16 cellular contexts compared by ENCODE assay signal in the genomic region with DNA sequence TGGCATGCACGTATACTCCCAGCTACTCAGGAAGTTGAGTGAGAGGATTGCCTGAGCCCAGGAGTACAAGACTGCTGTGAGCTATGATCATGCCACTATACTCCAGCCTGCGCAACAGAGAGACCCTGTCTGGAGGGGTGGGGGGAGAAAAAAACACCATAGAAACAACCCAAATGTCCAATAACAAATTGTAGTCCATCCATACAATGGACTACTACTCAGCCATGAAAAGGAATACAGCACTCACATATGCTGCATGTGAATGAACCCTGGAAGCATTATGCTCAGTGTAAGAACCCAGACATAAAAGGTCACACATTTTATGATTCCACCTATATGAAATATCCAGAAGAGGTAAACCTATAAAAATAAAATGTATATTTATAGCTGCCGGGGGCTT. TPM values are rescaled to one million over a fixed set of nuclear protein-coding genes. Genes with fewer than 3 reads are reported as not detected.
DNase-seq lines count a peak whose midpoint lies in the region; ATAC-seq, FAIRE-seq and TF ChIP-seq lines count a peak whose summit lies in the region.
"Had no signal": no experiment of that assay in that cellular context is flagged by ENCODE, and none has a peak within 500 bp of the region (broad histone marks: within the 10 kb centered on the region; RNA-seq: fewer than 3 reads in every experiment).

No MANE protein-coding gene starts in this region.

- POLR2A ChIA-PET in activated CD4-positive, alpha-beta T cell treated with anti-CD3 and anti-CD28 coated beads, Interleukin-2, amount 10 ng/mL, durations not matched to agents 7 days and 5 days (lab: Charles Lee): interaction anchor here (0.7 kb wide), 1 partner anchor 179 kb away, joined by 3 read pairs; a partner anchor contains a TSS
- POLR2A ChIA-PET in HEK293 (lab: Yijun Ruan, JAX): no interaction called here
- POLR2A ChIA-PET in K562 (lab: Yijun Ruan, JAX): interaction anchor here (0.6 kb wide), 1 partner anchor 116 kb away, joined by 3 read pairs; no protein-coding TSS in a partner anchor

- no peaks in the 10 kb centered on the region for H3K27me3 Mint-ChIP-seq in activated CD4-positive, alpha-beta T cell treated with anti-CD3 and anti-CD28 coated beads, Interleukin-2, amount 10 ng/mL, durations not matched to agents 7 days and 5 days
- no peaks in the 10 kb centered on the region for H3K27me3 Mint-ChIP-seq in type B pancreatic cell
- H3K27me3 Mint-ChIP-seq: CD4-positive, CD25-positive, alpha-beta regulatory T cell had no signal

- TF ChIP-seq EP300 in K562 (IDR thresholded peaks at IDR 0.05; ENCODE audit: low read length): no peak

- no peaks in the 10 kb centered on the region for H4K20me1 ChIP-seq in K562 (replicated peaks; ENCODE audit: control insufficient read depth, insufficient read depth, low read length)

- no peaks in the 10 kb centered on the region for H3K36me3 ChIP-seq in HEK293 (ENCODE audit: control insufficient read depth in 2 of 2, insufficient read depth in 1 of 2, low read length in 2 of 2)
- no peaks in the 10 kb centered on the region for H3K36me3 ChIP-seq in K562 (ENCODE audit: control insufficient read depth, insufficient read depth, low read length)

- H3K79me2 ChIP-seq in K562 (ENCODE audit: control insufficient read depth, insufficient read depth, low read length): no peaks in the 10 kb centered on the region

- H3K27me3 ChIP-seq in K562 (ENCODE audit: control insufficient read depth in 2 of 2, insufficient read depth in 2 of 2, low read length in 2 of 2): no peaks in the 10 kb centered on the region

- no peak overlapping the region for H3K9ac ChIP-seq in K562 (ENCODE audit: insufficient read depth in 1 of 2, low read depth in 2 of 2, low read length in 2 of 2)
- H3K9ac ChIP-seq: BLaER1 treated with 17β-estradiol and CSF1 and Interleukin-3, amounts not matched to agents 10 nM and 100 nM had no signal

- ATAC-seq in K562: no peak
- ATAC-seq: GM12878 had no signal

- no TSS peak for BruUV-seq in K562 (replicated peaks; lab: Mats Ljungman, UMichigan)

- DNase-seq in activated CD4-positive, alpha-beta T cell treated with anti-CD3 and anti-CD28 coated beads, Interleukin-2, amount 10 ng/mL, durations not matched to agents 7 days and 5 days: peak; percentile 4
- no peak for DNase-seq in activated CD4-positive, alpha-beta T cell treated with anti-CD3 and anti-CD28 coated beads, Interleukin-2, amount 50 U/mL, for 4 hours
- DNase-seq in K562 (ENCODE audit: extremely low read depth in 1 of 4, low spot score in 3 of 4): no peak
- no peak for DNase-seq in type B pancreatic cell (ENCODE audit: extremely low spot score, unreplicated experiment)
- DNase-seq in AML-193 (lab: John Stamatoyannopoulos, UW): no peak
- no peak for DNase-seq in NCI-H2196 treated with DMSO at 0.1 percent for 48 hours (lab: John Stamatoyannopoulos, UW; ENCODE audit: unreplicated experiment)
- DNase-seq: 8988T; Calu3; CD4-positive, CD25-positive, alpha-beta regulatory T cell; DMS79; GOT3; H9 had no signal

- WGBS in K562 (ENCODE audit: insufficient coverage, low coverage, missing lambda C conversion rate): 33% methylated on average over 3 of the region's 3 CpGs

- H3K9me1 ChIP-seq in K562 (ENCODE audit: control insufficient read depth, insufficient read depth, low read length): peaks cover 4% of the 10 kb centered on the region

- H2AFZ ChIP-seq in K562 (ENCODE audit: low read depth, low read length): no peak overlapping the region

- no peak for TF ChIP-seq RAD21 in K562 (CRISPR knock-in tag; conservative IDR thresholded peaks at IDR 0.05 in 1 of 2, IDR thresholded peaks at IDR 0.05 in 1 of 2)

- H3K4me1 ChIP-seq in HEK293 (ENCODE audit: control insufficient read depth, insufficient read depth, low read length): no peaks in the 10 kb centered on the region
- H3K4me1 ChIP-seq in K562 (replicated peaks in 1 of 2; ENCODE audit: control insufficient read depth in 2 of 2, insufficient read depth in 2 of 2, low read length in 2 of 2): peaks cover 9 to 19% of the 10 kb centered on the region in 2 experiments; a peak in 4 of 5 replicates

- in situ Hi-C loops in K562 (cut with MboI): loop anchor here (5.0 kb wide), 1 partner anchor 41 kb away; a partner anchor contains a TSS

- intact Hi-C loops in K562 (cut with micrococcal nuclease): loop anchor here (10.0 kb wide), 1 partner anchor 59 kb away; a partner anchor contains a TSS

- H3K4me3 ChIP-seq in HEK293 (ENCODE audit: low read depth, low read length) (no peak overlapping the region), K562 (no peak overlapping the region)
- H3K4me3 ChIP-seq: BLaER1 treated with 17β-estradiol and CSF1 and Interleukin-3, amounts not matched to agents 10 nM and 100 nM; GM12878 had no signal

- peaks cover 29% of the 10 kb centered on the region for H3K4me1 Mint-ChIP-seq in activated CD4-positive, alpha-beta T cell treated with anti-CD3 and anti-CD28 coated beads, Interleukin-2, amount 10 ng/mL, durations not matched to agents 7 days and 5 days
- H3K4me1 Mint-ChIP-seq in type B pancreatic cell (ENCODE audit: unreplicated experiment): peaks cover 5% of the 10 kb centered on the region

- H3K36me3 Mint-ChIP-seq in activated CD4-positive, alpha-beta T cell treated with anti-CD3 and anti-CD28 coated beads, Interleukin-2, amount 10 ng/mL, durations not matched to agents 7 days and 5 days (ENCODE audit: low read depth): no peaks in the 10 kb centered on the region
- no peaks in the 10 kb centered on the region for H3K36me3 Mint-ChIP-seq in type B pancreatic cell
- H3K36me3 Mint-ChIP-seq: CD4-positive, CD25-positive, alpha-beta regulatory T cell had no signal

- no peak for TF ChIP-seq CTCF in HEK293 (tag by site-specific recombination; IDR thresholded peaks at IDR 0.05)
- TF ChIP-seq CTCF in K562 (IDR thresholded peaks at IDR 0.05 in 2 of 3, conservative IDR thresholded peaks at IDR 0.05 in 1 of 3; ENCODE audit: insufficient read depth in 2 of 3, low read depth in 1 of 3, low read length in 3 of 3): no peak
- TF ChIP-seq CTCF in type B pancreatic cell (conservative IDR thresholded peaks at IDR 0.05): no peak

- H3K4me3 Mint-ChIP-seq in activated CD4-positive, alpha-beta T cell treated with anti-CD3 and anti-CD28 coated beads, Interleukin-2, amount 10 ng/mL, durations not matched to agents 7 days and 5 days: no peak overlapping the region
- H3K4me3 Mint-ChIP-seq in type B pancreatic cell: no peak overlapping the region
- H3K4me3 Mint-ChIP-seq: H9 had no signal

- H3K9me3 Mint-ChIP-seq in activated CD4-positive, alpha-beta T cell treated with anti-CD3 and anti-CD28 coated beads, Interleukin-2, amount 10 ng/mL, durations not matched to agents 7 days and 5 days: no peaks in the 10 kb centered on the region
- H3K9me3 Mint-ChIP-seq in type B pancreatic cell: no peaks in the 10 kb centered on the region
- H3K9me3 Mint-ChIP-seq: CD4-positive, CD25-positive, alpha-beta regulatory T cell had no signal

- H3K27ac ChIP-seq in HEK293 (ENCODE audit: extremely low read depth, low read depth, low read length) (no peak overlapping the region), K562 (ENCODE audit: extremely low read depth, low read depth, low read length) (no peak overlapping the region)
- H3K27ac ChIP-seq: BLaER1 treated with 17β-estradiol and CSF1 and Interleukin-3, amounts not matched to agents 10 nM and 100 nM had no signal

- CTCF ChIA-PET in activated CD4-positive, alpha-beta T cell treated with anti-CD3 and anti-CD28 coated beads, Interleukin-2, amount 10 ng/mL, durations not matched to agents 7 days and 5 days (lab: Charles Lee): interaction anchor here (0.6 to 0.7 kb wide), 2 partner anchors 127 to 321 kb away, joined by 3 read pairs; no protein-coding TSS in a partner anchor
- CTCF ChIA-PET in HEK293 (lab: Yijun Ruan, JAX): interaction anchor here (0.6 kb wide), 1 partner anchor 301 kb away, joined by 3 read pairs; no protein-coding TSS in a partner anchor
- CTCF ChIA-PET in K562 (lab: Yijun Ruan, JAX; ENCODE audit: low intra/inter-chr PET ratio): interaction anchor here (0.5 kb wide), 1 partner anchor 238 kb away, joined by 3 read pairs; no protein-coding TSS in a partner anchor

- no peak overlapping the region for H3K27ac Mint-ChIP-seq in activated CD4-positive, alpha-beta T cell treated with anti-CD3 and anti-CD28 coated beads, Interleukin-2, amount 10 ng/mL, durations not matched to agents 7 days and 5 days
- H3K27ac Mint-ChIP-seq in type B pancreatic cell: peak overlapping the region; percentile 1
- H3K27ac Mint-ChIP-seq: CD4-positive, CD25-positive, alpha-beta regulatory T cell; H9 had no signal

- H3K9me3 ChIP-seq in HEK293 (ENCODE audit: control insufficient read depth, insufficient read depth, low read depth, low read length): no peaks in the 10 kb centered on the region
- H3K9me3 ChIP-seq in K562 (replicated peaks; ENCODE audit: control insufficient read depth, insufficient read depth, low read depth, low read length): no peaks in the 10 kb centered on the region
- H3K9me3 ChIP-seq: BLaER1 treated with 17β-estradiol and CSF1 and Interleukin-3, amounts not matched to agents 10 nM and 100 nM had no signal

- FAIRE-seq in K562 (lab: Jason Lieb, UNC): no peak
- FAIRE-seq: GM12878, GM18507 had no signal

- H3K4me2 ChIP-seq in K562 (ENCODE audit: insufficient read depth, low read length): no peak overlapping the region
- H3K4me2 ChIP-seq: BLaER1 treated with 17β-estradiol and CSF1 and Interleukin-3, amounts not matched to agents 10 nM and 100 nM had no signal

- no peak for TF ChIP-seq POLR2A in K562 (conservative IDR thresholded peaks at IDR 0.05)

RNA-seq across cellular contexts. Expression of a gene that starts 42.3 kb away (rescaled TPM):
- 10 to 100 TPM; 32.1 to 36.3 TPM for total RNA-seq in activated CD4-positive, alpha-beta T cell treated with anti-CD3 and anti-CD28 coated beads, Interleukin-2, amount 10 ng/mL, durations not matched to agents 7 days and 5 days
- 13.8 and 50.6 TPM in 2 replicates for total RNA-seq in K562 (2011; cell fraction: chromatin; rRNA removed; ENCODE audit: low replicate concordance)
- total RNA-seq in K562 (2011; cell fraction: nucleolus; rRNA removed): 113 and 115 TPM in 2 replicates
- 51.0 and 58.3 TPM in 2 replicates for total RNA-seq in K562 (2011; cell fraction: nucleoplasm; rRNA removed)
- total RNA-seq in K562 (2014; rRNA removed) (71.4 and 100 TPM in 2 replicates), K562 (2014; rRNA removed; fragmentation: Illumina TruSeq; extraction: Trizol) (7.9 and 13.3 TPM in 2 replicates), K562 (2015; rRNA removed; fragmentation: Illumina TruSeq; extraction: Trizol) (42.3 and 45.6 TPM in 2 replicates), K562 (2021) (94.5 and 97.0 TPM in 2 replicates), type B pancreatic cell (ENCODE audit: low replicate concordance) (22.7 and 52.3 TPM in 2 replicates)
- polyA plus RNA-seq in K562 (2011; rRNA removed) (34.4 and 42.4 TPM in 2 replicates), K562 (2014; fragmentation: Illumina TruSeq; extraction: Trizol) (29.4 and 47.0 TPM in 2 replicates), K562 (2014; fragmentation: Nextera tagmentation; extraction: Ambion mirVana) (1 to 10 TPM in 1 of 2 experiments, under 1 TPM in 1; 0.45 to 2.5 TPM), K562 (2014; rRNA removed) (75.0 and 81.0 TPM in 2 replicates)
- 79.7 and 224 TPM in 2 replicates for polyA plus RNA-seq in K562 (2011; cell fraction: cytosol; rRNA removed)
- polyA plus RNA-seq in K562 (2011; cell fraction: nucleus; rRNA removed): 32.2 and 55.2 TPM in 2 replicates
- 63.8 and 67.0 TPM in 2 replicates for polyA plus RNA-seq in K562 (2012)
- 4.9 and 8.8 TPM in 2 replicates for polyA minus RNA-seq in K562 (2011; rRNA and poly(A)+ RNA removed)
- 23.0 and 32.5 TPM in 2 replicates for polyA minus RNA-seq in K562 (2011; cell fraction: cytosol; rRNA and poly(A)+ RNA removed)
- 8.1 and 8.7 TPM in 2 replicates for polyA minus RNA-seq in K562 (2011; cell fraction: nucleus; rRNA and poly(A)+ RNA removed)

RNA-seq across cellular contexts. Expression of a gene that starts 55.3 kb away (rescaled TPM):
- total RNA-seq in activated CD4-positive, alpha-beta T cell treated with anti-CD3 and anti-CD28 coated beads, Interleukin-2, amount 10 ng/mL, durations not matched to agents 7 days and 5 days: 10 to 100 TPM; 61.8 to 65.6 TPM
- total RNA-seq in K562 (2011; cell fraction: chromatin; rRNA removed; ENCODE audit: low replicate concordance): 14.3 and 43.7 TPM in 2 replicates
- 43.4 and 46.7 TPM in 2 replicates for total RNA-seq in K562 (2011; cell fraction: nucleolus; rRNA removed)
- total RNA-seq in K562 (2011; cell fraction: nucleoplasm; rRNA removed): 37.7 and 37.8 TPM in 2 replicates
- 114 and 148 TPM in 2 replicates for total RNA-seq in K562 (2014; rRNA removed)
- 49.8 and 70.8 TPM in 2 replicates for total RNA-seq in K562 (2014; rRNA removed; fragmentation: Illumina TruSeq; extraction: Trizol)
- 134 and 142 TPM in 2 replicates for total RNA-seq in K562 (2015; rRNA removed; fragmentation: Illumina TruSeq; extraction: Trizol)
- 101 and 105 TPM in 2 replicates for total RNA-seq in K562 (2021)
- 79.6 and 135 TPM in 2 replicates for polyA plus RNA-seq in K562 (2011; rRNA removed)
- 201 and 321 TPM in 2 replicates for polyA plus RNA-seq in K562 (2011; cell fraction: cytosol; rRNA removed)
- polyA plus RNA-seq in K562 (2011; cell fraction: nucleus; rRNA removed): 93.7 and 110 TPM in 2 replicates
- 150 and 163 TPM in 2 replicates for polyA plus RNA-seq in K562 (2012)
- 212 and 228 TPM in 2 replicates for polyA plus RNA-seq in K562 (2014; fragmentation: Illumina TruSeq; extraction: Trizol)
- polyA plus RNA-seq in K562 (2014; fragmentation: Nextera tagmentation; extraction: Ambion mirVana): 100 to 1,000 TPM; 312 to 348 TPM
- polyA plus RNA-seq in K562 (2014; rRNA removed): 152 and 187 TPM in 2 replicates
- 23.9 and 35.3 TPM in 2 replicates for polyA minus RNA-seq in K562 (2011; rRNA and poly(A)+ RNA removed)
- polyA minus RNA-seq in K562 (2011; cell fraction: cytosol; rRNA and poly(A)+ RNA removed): 67.7 and 108 TPM in 2 replicates
- polyA minus RNA-seq in K562 (2011; cell fraction: nucleus; rRNA and poly(A)+ RNA removed): 13.7 and 28.9 TPM in 2 replicates
- total RNA-seq in type B pancreatic cell (ENCODE audit: low replicate concordance): 46.8 and 52.5 TPM in 2 replicates

RNA-seq across cellular contexts. Expression of a gene that starts 55.4 kb away (rescaled TPM):
- 1,000 to 10,000 TPM; 1,480 to 2,023 TPM for total RNA-seq in activated CD4-positive, alpha-beta T cell treated with anti-CD3 and anti-CD28 coated beads, Interleukin-2, amount 10 ng/mL, durations not matched to agents 7 days and 5 days
- 88.1 and 153 TPM in 2 replicates for total RNA-seq in K562 (2011; cell fraction: chromatin; rRNA removed; ENCODE audit: low replicate concordance)
- 167 TPM in 2 replicates for total RNA-seq in K562 (2011; cell fraction: nucleolus; rRNA removed)
- total RNA-seq in K562 (2011; cell fraction: nucleoplasm; rRNA removed): 206 and 397 TPM in 2 replicates
- total RNA-seq in K562 (2014; rRNA removed) (1,864 and 2,438 TPM in 2 replicates), K562 (2014; rRNA removed; fragmentation: Illumina TruSeq; extraction: Trizol) (130 and 165 TPM in 2 replicates), K562 (2015; rRNA removed; fragmentation: Illumina TruSeq; extraction: Trizol) (471 and 527 TPM in 2 replicates), K562 (2021) (2,747 and 3,081 TPM in 2 replicates), type B pancreatic cell (ENCODE audit: low replicate concordance) (1,715 and 2,131 TPM in 2 replicates)
- polyA plus RNA-seq in K562 (2011; rRNA removed) (662 and 1,013 TPM in 2 replicates), K562 (2014; fragmentation: Illumina TruSeq; extraction: Trizol) (866 and 1,057 TPM in 2 replicates), K562 (2014; fragmentation: Nextera tagmentation; extraction: Ambion mirVana) (1,000 to 10,000 TPM; 2,724 to 2,827 TPM), K562 (2014; rRNA removed) (1,303 and 1,847 TPM in 2 replicates)
- 1,028 and 1,084 TPM in 2 replicates for polyA plus RNA-seq in K562 (2011; cell fraction: cytosol; rRNA removed)
- polyA plus RNA-seq in K562 (2011; cell fraction: nucleus; rRNA removed): 641 and 754 TPM in 2 replicates
- polyA plus RNA-seq in K562 (2012): 3,105 and 3,833 TPM in 2 replicates
- 177 and 211 TPM in 2 replicates for polyA minus RNA-seq in K562 (2011; rRNA and poly(A)+ RNA removed)
- polyA minus RNA-seq in K562 (2011; cell fraction: cytosol; rRNA and poly(A)+ RNA removed): 416 and 590 TPM in 2 replicates
- polyA minus RNA-seq in K562 (2011; cell fraction: nucleus; rRNA and poly(A)+ RNA removed): 61.5 and 90.0 TPM in 2 replicates

RNA-seq across cellular contexts. Expression of a gene that starts 56.7 kb away (rescaled TPM):
- total RNA-seq in activated CD4-positive, alpha-beta T cell treated with anti-CD3 and anti-CD28 coated beads, Interleukin-2, amount 10 ng/mL, durations not matched to agents 7 days and 5 days: 10 to 100 TPM; 26.7 to 33.1 TPM
- 5.9 and 13.8 TPM in 2 replicates for total RNA-seq in K562 (2011; cell fraction: chromatin; rRNA removed; ENCODE audit: low replicate concordance)
- 7.5 and 9.3 TPM in 2 replicates for total RNA-seq in K562 (2011; cell fraction: nucleolus; rRNA removed)
- 6.3 and 10.6 TPM in 2 replicates for total RNA-seq in K562 (2011; cell fraction: nucleoplasm; rRNA removed)
- total RNA-seq in K562 (2014; rRNA removed) (3.8 and 5.2 TPM in 2 replicates), K562 (2014; rRNA removed; fragmentation: Illumina TruSeq; extraction: Trizol) (1.1 and 1.4 TPM in 2 replicates), K562 (2015; rRNA removed; fragmentation: Illumina TruSeq; extraction: Trizol) (2.0 and 2.8 TPM in 2 replicates), K562 (2021) (3.7 and 3.8 TPM in 2 replicates), type B pancreatic cell (ENCODE audit: low replicate concordance) (52.8 and 56.3 TPM in 2 replicates)
- polyA plus RNA-seq in K562 (2011; rRNA removed) (4.4 and 7.4 TPM in 2 replicates), K562 (2014; fragmentation: Illumina TruSeq; extraction: Trizol) (1.3 and 3.1 TPM in 2 replicates), K562 (2014; fragmentation: Nextera tagmentation; extraction: Ambion mirVana) (under 1 TPM in 1 of 2 experiments, not detected in 1; 0.14 TPM), K562 (2014; rRNA removed) (4.3 and 5.6 TPM in 2 replicates)
- polyA plus RNA-seq in K562 (2011; cell fraction: cytosol; rRNA removed): 9.3 and 12.9 TPM in 2 replicates
- 9.5 and 10.7 TPM in 2 replicates for polyA plus RNA-seq in K562 (2011; cell fraction: nucleus; rRNA removed)
- 1.4 and 6.1 TPM in 2 replicates for polyA plus RNA-seq in K562 (2012)
- polyA minus RNA-seq in K562 (2011; rRNA and poly(A)+ RNA removed): 3.0 and 5.3 TPM in 2 replicates
- polyA minus RNA-seq in K562 (2011; cell fraction: cytosol; rRNA and poly(A)+ RNA removed): 3.1 and 5.9 TPM in 2 replicates
- 2.7 and 4.4 TPM in 2 replicates for polyA minus RNA-seq in K562 (2011; cell fraction: nucleus; rRNA and poly(A)+ RNA removed)
